In the genomic region with DNA sequence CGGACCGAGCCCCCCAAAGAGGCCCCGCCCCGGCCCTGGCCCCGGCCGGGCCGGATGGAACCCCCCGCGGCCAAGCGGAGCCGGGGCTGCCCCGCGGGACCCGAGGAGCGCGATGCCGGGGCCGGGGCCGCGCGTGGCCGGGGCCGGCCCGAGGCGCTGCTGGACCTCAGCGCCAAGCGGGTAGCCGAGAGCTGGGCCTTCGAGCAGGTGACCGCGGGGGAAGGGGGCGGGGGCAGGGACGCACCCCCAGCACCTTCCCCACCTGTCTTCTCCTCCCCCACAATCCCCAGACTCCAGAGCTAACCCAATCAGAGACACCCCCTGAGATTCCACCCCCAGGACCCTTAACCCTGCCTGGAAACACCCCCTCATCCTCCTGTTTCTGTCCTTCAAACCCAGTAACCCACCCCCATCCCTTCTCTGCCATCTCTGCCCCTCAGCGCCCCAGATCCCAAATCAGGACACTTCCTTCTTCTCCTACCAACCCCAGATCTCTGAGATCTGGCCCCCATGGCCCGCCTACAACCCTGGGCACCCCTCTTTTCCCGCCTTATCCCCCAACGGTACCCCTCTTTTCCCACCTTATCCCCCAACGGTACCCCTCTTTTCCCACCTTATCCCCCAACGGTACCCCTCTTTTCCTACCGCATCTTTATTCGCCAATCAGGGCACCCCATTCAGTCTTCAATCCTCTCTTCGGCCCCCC, we compare ENCODE assay signal across 8 cellular contexts. TPM values are rescaled to one million over a fixed set of nuclear protein-coding genes. Genes with fewer than 3 reads are reported as not detected.
A peak's percentile ranks its signal among the peaks of the same experiment; 100 is the strongest.
DNase-seq lines count a peak whose midpoint lies in the region; ATAC-seq and TF ChIP-seq lines count a peak whose summit lies in the region.

No MANE protein-coding gene starts in this region.

- peak overlapping the region; percentile 74 for H3K4me3 ChIP-seq in AG04449 (ENCODE audit: low read depth, low read length)
- peak overlapping the region; percentile 61 to 96 (median 70) for H3K4me3 ChIP-seq in sigmoid colon

- no peaks in the 10 kb centered on the region for H3K27me3 Mint-ChIP-seq in activated CD4-positive, alpha-beta memory T cell treated with anti-CD3 and anti-CD28 coated beads for 36 hours

- POLR2A ChIA-PET in AG04449 (lab: Yijun Ruan, JAX) = interaction anchor here (1.0 to 2.1 kb wide), 8 partner anchors 8 to 67 kb away, joined by 3 to 10 read pairs (median 4); a partner anchor contains a TSS
- POLR2A ChIA-PET in activated CD4-positive, alpha-beta memory T cell treated with anti-CD3 and anti-CD28 coated beads for 36 hours (lab: Charles Lee) = interaction anchor here (1.1 to 2.7 kb wide), 8 partner anchors 10 to 64 kb away, joined by 3 to 10 read pairs (median 5); a partner anchor contains a TSS

- no peak for TF ChIP-seq POLR2A in sigmoid colon (IDR thresholded peaks at IDR 0.05)

- WGBS in sigmoid colon, 2 donors = 4 to 6% methylated on average over 42 of the region's 42 CpGs

- peak overlapping the region; percentile 74 for H3K4me3 Mint-ChIP-seq in activated CD4-positive, alpha-beta memory T cell treated with anti-CD3 and anti-CD28 coated beads for 36 hours

- CTCF ChIA-PET in AG04449 (lab: Yijun Ruan, JAX) = interaction anchor here (1.1 to 6.7 kb wide), 6 partner anchors 10 to 67 kb away, joined by 3 to 65 read pairs (median 10); a partner anchor contains a TSS
- CTCF ChIA-PET in activated CD4-positive, alpha-beta memory T cell treated with anti-CD3 and anti-CD28 coated beads for 36 hours (lab: Charles Lee) = interaction anchor here (1.0 to 2.7 kb wide), 5 partner anchors 11 to 84 kb away, joined by 3 to 20 read pairs (median 5); no protein-coding TSS in a partner anchor

- H3K9me3 ChIP-seq in sigmoid colon = no peaks in the 10 kb centered on the region

- H3K27ac Mint-ChIP-seq in activated CD4-positive, alpha-beta memory T cell treated with anti-CD3 and anti-CD28 coated beads for 36 hours = peak overlapping the region; percentile 43

- H3K4me1 Mint-ChIP-seq in activated CD4-positive, alpha-beta memory T cell treated with anti-CD3 and anti-CD28 coated beads for 36 hours (ENCODE audit: low read depth) = peaks cover 18% of the 10 kb centered on the region

- no peak for TF ChIP-seq EP300 in sigmoid colon (IDR thresholded peaks at IDR 0.05)

- ATAC-seq in GM18907 (IDR thresholded peaks at IDR 0.05; ENCODE audit: unreplicated experiment) (peak; percentile 37), HG03108 (IDR thresholded peaks at IDR 0.05; ENCODE audit: unreplicated experiment) (peak; percentile 23), left ventricle myocardium superior (peak; percentile 22)

- intact Hi-C loops in activated CD4-positive, alpha-beta memory T cell treated with anti-CD3 and anti-CD28 coated beads for 36 hours (cut with micrococcal nuclease) = loop anchor here (1.0 kb wide), 1 partner anchor 44 kb away; no protein-coding TSS in a partner anchor
- intact Hi-C loops in left ventricle myocardium superior (cut with micrococcal nuclease) = no loop called here
- intact Hi-C loops in sigmoid colon (cut with DNase I) = loop anchor here (1.0 to 10.0 kb wide), 6 partner anchors 42 to 289 kb away; a partner anchor contains a TSS

- no peaks in the 10 kb centered on the region for H3K9me3 Mint-ChIP-seq in activated CD4-positive, alpha-beta memory T cell treated with anti-CD3 and anti-CD28 coated beads for 36 hours

- DNase-seq in AG04449 (ENCODE audit: low read depth, low spot score) (no peak), left ventricle myocardium superior (no peak), sigmoid colon (no peak), NCI-H1436 treated with DMSO at 0.1 percent for 48 hours (lab: John Stamatoyannopoulos, UW) (no peak)
- peak; percentile 25 for DNase-seq in activated CD4-positive, alpha-beta memory T cell treated with anti-CD3 and anti-CD28 coated beads for 36 hours
- DNase-seq in activated CD8-positive, alpha-beta memory T cell treated with anti-CD3 and anti-CD28 coated beads, Interleukin-2, amount 50 U/mL, for 4 hours = no peak

- no peaks in the 10 kb centered on the region for H3K27me3 ChIP-seq in sigmoid colon

- no peaks in the 10 kb centered on the region for H3K36me3 ChIP-seq in sigmoid colon

- H3K36me3 Mint-ChIP-seq in activated CD4-positive, alpha-beta memory T cell treated with anti-CD3 and anti-CD28 coated beads for 36 hours = no peaks in the 10 kb centered on the region

- TF ChIP-seq CTCF in AG04449 (IDR thresholded peaks at IDR 0.05; ENCODE audit: insufficient read depth, low read length, missing control alignments) (no peak), sigmoid colon (IDR thresholded peaks at IDR 0.05) (no peak)

- peak overlapping the region; percentile 93 to 97 (median 94) for H3K27ac ChIP-seq in sigmoid colon

- H3K4me1 ChIP-seq in sigmoid colon = peaks cover 0 to 36% (median 33%) of the 10 kb centered on the region in 4 donors

RNA-seq across cellular contexts. Expression of a gene that starts 0.5 kb away (rescaled TPM):
- 10 to 100 TPM in 1 of 2 experiments, 1 to 10 TPM in 1; 9.2 to 10.2 TPM for total RNA-seq in activated CD4-positive, alpha-beta memory T cell treated with anti-CD3 and anti-CD28 coated beads for 36 hours
- 2.3 TPM for total RNA-seq in left ventricle myocardium superior
- total RNA-seq in sigmoid colon = 1 to 10 TPM; 2.3 to 4.4 (median 3.3) TPM
- polyA plus RNA-seq in sigmoid colon = 1 to 10 TPM in 2 of 3 donors, under 1 TPM in 1; 0.60 to 3.3 (median 1.4) TPM

RNA-seq across cellular contexts. Expression of a gene that starts 21.5 kb away (rescaled TPM):
- 100 to 1,000 TPM; 124 to 142 TPM for total RNA-seq in activated CD4-positive, alpha-beta memory T cell treated with anti-CD3 and anti-CD28 coated beads for 36 hours
- total RNA-seq in left ventricle myocardium superior = 91.1 TPM
- 100 to 1,000 TPM; 139 to 229 (median 198) TPM for total RNA-seq in sigmoid colon
- polyA plus RNA-seq in sigmoid colon = 100 to 1,000 TPM; 105 to 133 (median 113) TPM

RNA-seq across cellular contexts. Expression of a gene that starts 31.4 kb away (rescaled TPM):
- total RNA-seq in activated CD4-positive, alpha-beta memory T cell treated with anti-CD3 and anti-CD28 coated beads for 36 hours = 10 to 100 TPM; 17.7 to 19.3 TPM
- total RNA-seq in left ventricle myocardium superior = 13.7 TPM
- 10 to 100 TPM; 26.2 to 70.9 (median 41.3) TPM for total RNA-seq in sigmoid colon
- polyA plus RNA-seq in sigmoid colon = 10 to 100 TPM in 2 of 3 donors, 1 to 10 TPM in 1; 5.8 to 27.4 (median 12.0) TPM
